ENCODE assay signal across 8 cellular contexts in the genomic region with DNA sequence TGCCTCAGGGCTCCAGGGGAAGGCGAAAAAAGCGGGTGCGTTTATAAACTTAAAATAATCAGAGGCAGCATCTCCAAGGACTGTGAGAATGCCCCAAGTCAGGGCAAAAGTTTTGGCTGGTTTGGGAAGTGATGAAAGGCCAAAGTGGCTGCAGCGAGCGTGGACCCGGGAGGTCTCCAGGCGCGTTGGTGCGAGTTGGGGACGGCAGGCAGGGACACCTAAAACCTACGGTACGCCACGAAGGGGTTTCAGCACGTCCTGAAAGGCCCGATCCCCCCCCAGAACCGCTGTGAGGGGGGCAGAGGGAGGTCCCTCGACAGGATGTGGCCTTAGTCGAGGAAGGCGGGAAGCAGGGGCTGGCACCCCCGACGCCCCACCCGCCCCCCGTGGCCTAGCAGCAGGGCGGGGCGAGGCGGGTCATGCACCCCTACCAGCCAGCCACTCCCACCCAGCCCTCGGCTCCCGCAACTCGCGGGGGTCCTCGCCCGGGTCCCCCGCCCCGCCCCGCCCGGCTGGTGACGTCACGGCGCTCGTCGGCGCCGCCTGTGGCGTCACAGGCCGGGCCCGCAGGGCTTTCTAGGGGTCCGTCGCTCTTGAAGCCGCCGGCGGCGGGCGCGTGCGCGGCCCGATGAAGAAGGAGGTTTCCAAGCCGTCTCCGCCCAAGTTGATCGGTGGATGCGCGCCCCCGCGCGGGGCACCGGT. TPM values are rescaled to one million over a fixed set of nuclear protein-coding genes. Genes with fewer than 3 reads are reported as not detected.
DNase-seq lines count a peak whose midpoint lies in the region; ATAC-seq, FAIRE-seq and TF ChIP-seq lines count a peak whose summit lies in the region.

A gene with protein sequence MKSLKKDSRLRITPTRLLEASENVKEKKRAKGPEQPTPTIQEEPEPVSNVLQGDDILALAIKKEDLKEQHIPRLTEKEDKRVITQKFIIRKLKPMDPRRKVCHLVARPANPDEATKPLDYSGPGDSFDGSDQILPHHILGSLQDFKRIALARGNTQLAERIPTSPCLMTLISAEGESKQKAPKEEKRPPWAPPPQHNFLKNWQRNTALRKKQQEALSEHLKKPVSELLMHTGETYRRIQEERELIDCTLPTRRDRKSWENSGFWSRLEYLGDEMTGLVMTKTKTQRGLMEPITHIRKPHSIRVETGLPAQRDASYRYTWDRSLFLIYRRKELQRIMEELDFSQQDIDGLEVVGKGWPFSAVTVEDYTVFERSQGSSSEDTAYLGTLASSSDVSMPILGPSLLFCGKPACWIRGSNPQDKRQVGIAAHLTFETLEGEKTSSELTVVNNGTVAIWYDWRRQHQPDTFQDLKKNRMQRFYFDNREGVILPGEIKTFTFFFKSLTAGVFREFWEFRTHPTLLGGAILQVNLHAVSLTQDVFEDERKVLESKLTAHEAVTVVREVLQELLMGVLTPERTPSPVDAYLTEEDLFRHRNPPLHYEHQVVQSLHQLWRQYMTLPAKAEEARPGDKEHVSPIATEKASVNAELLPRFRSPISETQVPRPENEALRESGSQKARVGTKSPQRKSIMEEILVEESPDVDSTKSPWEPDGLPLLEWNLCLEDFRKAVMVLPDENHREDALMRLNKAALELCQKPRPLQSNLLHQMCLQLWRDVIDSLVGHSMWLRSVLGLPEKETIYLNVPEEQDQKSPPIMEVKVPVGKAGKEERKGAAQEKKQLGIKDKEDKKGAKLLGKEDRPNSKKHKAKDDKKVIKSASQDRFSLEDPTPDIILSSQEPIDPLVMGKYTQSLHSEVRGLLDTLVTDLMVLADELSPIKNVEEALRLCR (plus strand): TSS at position 569 of the 702 bp plus-strand sequence. CDS start 236 bp downstream, outside the sequence.

- H3K4me3 ChIP-seq in cardiac muscle cell (peak within 1 kb of the TSS; percentile 39), pancreas (peak within 1 kb of the TSS; percentile 49 to 54 (median 52)), thymus (ENCODE audit: low read length) (peak within 1 kb of the TSS; percentile 62)

- no peaks in the 10 kb centered on the region for H3K36me3 Mint-ChIP-seq in activated naive CD8-positive, alpha-beta T cell treated with anti-CD3 and anti-CD28 coated beads, Interleukin-2, amount 10 ng/mL, durations not matched to agents 7 days and 5 days

- peak within 1 kb of the TSS; percentile 34 for H3K27ac ChIP-seq in cardiac muscle cell
- peak within 1 kb of the TSS in 3 of 4 donors; percentile 45 to 56 (median 50) for H3K27ac ChIP-seq in pancreas
- H3K27ac ChIP-seq in thymus (ENCODE audit: low read depth) = peak within 1 kb of the TSS; percentile 53

- FAIRE-seq in pancreas (lab: Jason Lieb, UNC) = no peak

- H3K4me1 Mint-ChIP-seq in activated naive CD8-positive, alpha-beta T cell treated with anti-CD3 and anti-CD28 coated beads, Interleukin-2, amount 10 ng/mL, durations not matched to agents 7 days and 5 days = peaks cover 37% of the 10 kb centered on the region

- H3K9me3 Mint-ChIP-seq in activated naive CD8-positive, alpha-beta T cell treated with anti-CD3 and anti-CD28 coated beads, Interleukin-2, amount 10 ng/mL, durations not matched to agents 7 days and 5 days = no peaks in the 10 kb centered on the region

- peak; percentile 26 for TF ChIP-seq CTCF in cardiac muscle cell (IDR thresholded peaks at IDR 0.05; ENCODE audit: low read depth, low read length)
- TF ChIP-seq CTCF in pancreas (IDR thresholded peaks at IDR 0.05) = no peak

- intact Hi-C loops in pancreas (cut with DNase I) = no loop called here

- H3K4me3 Mint-ChIP-seq in activated naive CD8-positive, alpha-beta T cell treated with anti-CD3 and anti-CD28 coated beads, Interleukin-2, amount 10 ng/mL, durations not matched to agents 7 days and 5 days = peak within 1 kb of the TSS; percentile 91

- POLR2A ChIA-PET in activated naive CD8-positive, alpha-beta T cell treated with anti-CD3 and anti-CD28 coated beads, Interleukin-2, amount 10 ng/mL, durations not matched to agents 7 days and 5 days (lab: Charles Lee) = no interaction called here

- 17 to 19% methylated on average over 53 to 65 of the region's 66 CpGs for WGBS in pancreas, 2 donors
- WGBS in thymus = 12% methylated on average over 66 of the region's 66 CpGs

- peak; percentile 63 for DNase-seq in DMS153 treated with DMSO at 0.1 percent for 48 hours (lab: John Stamatoyannopoulos, UW; ENCODE audit: unreplicated experiment)
- DNase-seq in activated naive CD8-positive, alpha-beta T cell treated with anti-CD3 and anti-CD28 coated beads, Interleukin-2, amount 10 ng/mL, durations not matched to agents 7 days and 5 days = peak; percentile 85
- peak; percentile 88 to 91 for DNase-seq in cardiac muscle cell (ENCODE audit: low read depth in 1 of 2, low spot score in 1 of 2)
- peak; percentile 64 to 90 (median 74) for DNase-seq in pancreas
- DNase-seq in NCI-H226 = no peak

- H3K9me3 ChIP-seq in cardiac muscle cell (ENCODE audit: low read depth) (no peaks in the 10 kb centered on the region), pancreas (no peaks in the 10 kb centered on the region), thymus (ENCODE audit: control insufficient read depth) (no peaks in the 10 kb centered on the region)

- peaks cover 10% of the 10 kb centered on the region for H3K27me3 Mint-ChIP-seq in activated naive CD8-positive, alpha-beta T cell treated with anti-CD3 and anti-CD28 coated beads, Interleukin-2, amount 10 ng/mL, durations not matched to agents 7 days and 5 days

- peak; percentile 37 for ATAC-seq in HG03354 (IDR thresholded peaks at IDR 0.05; ENCODE audit: poor library complexity, severe bottlenecking, unreplicated experiment)
- peak; percentile 87 for ATAC-seq in SK-N-SH treated with all-trans-retinoic acid at 6 μM for 48 hours
- ATAC-seq in activated naive CD8-positive, alpha-beta T cell treated with anti-CD3 and anti-CD28 coated beads, Interleukin-2, amount 10 ng/mL, durations not matched to agents 7 days and 5 days (ENCODE audit: low read depth) = peak; percentile 72
- ATAC-seq in pancreas = peak; percentile 81 to 90 (median 83)

- peaks cover 24% of the 10 kb centered on the region for H3K4me1 ChIP-seq in cardiac muscle cell (ENCODE audit: low read depth)
- peaks cover 0 to 4% (median 0%) of the 10 kb centered on the region in 3 donors for H3K4me1 ChIP-seq in pancreas
- H3K4me1 ChIP-seq in thymus (ENCODE audit: control insufficient read depth, insufficient read depth, low read length) = peaks cover 8% of the 10 kb centered on the region

- H3K36me3 ChIP-seq in cardiac muscle cell (no peaks in the 10 kb centered on the region), pancreas (no peaks in the 10 kb centered on the region), thymus (ENCODE audit: control insufficient read depth, insufficient read depth) (no peaks in the 10 kb centered on the region)

- peak within 1 kb of the TSS; percentile 94 for H3K27ac Mint-ChIP-seq in activated naive CD8-positive, alpha-beta T cell treated with anti-CD3 and anti-CD28 coated beads, Interleukin-2, amount 10 ng/mL, durations not matched to agents 7 days and 5 days

- H3K27me3 ChIP-seq in cardiac muscle cell = no peaks in the 10 kb centered on the region
- no peaks in the 10 kb centered on the region for H3K27me3 ChIP-seq in pancreas
- no peaks in the 10 kb centered on the region for H3K27me3 ChIP-seq in thymus (ENCODE audit: control insufficient read depth, insufficient read depth)

TF ChIP-seq in SK-N-SH treated with all-trans-retinoic acid at 6 μM for 48 hours, 23 proteins besides CTCF, POLR2A, EP300 and RAD21:
- TF ChIP-seq ZNF8 (CRISPR knock-in tag; IDR thresholded peaks at IDR 0.05) = peak; percentile 90
- TF ChIP-seq BACH2 (CRISPR knock-in tag; IDR thresholded peaks at IDR 0.05; ENCODE audit: borderline replicate concordance) = peak; percentile 36; the same call in 1 of the 2 replicates
- TF ChIP-seq RARB (CRISPR knock-in tag; IDR thresholded peaks at IDR 0.05) = no peak
- TF ChIP-seq ZFP3 (CRISPR knock-in tag; IDR thresholded peaks at IDR 0.05) = 0 out of 2 replicates have a peak, but pooled peaks have one; percentile 33

RNA-seq across cellular contexts. Expression of the gene that starts here (rescaled TPM):
- total RNA-seq in activated naive CD8-positive, alpha-beta T cell treated with anti-CD3 and anti-CD28 coated beads, Interleukin-2, amount 10 ng/mL, durations not matched to agents 7 days and 5 days = 1 to 10 TPM; 4.0 to 4.4 TPM
- total RNA-seq in cardiac muscle cell (1.2 and 3.2 TPM in 2 replicates), pancreas (1 to 10 TPM in 3 of 6 donors, under 1 TPM in 3; 0.43 to 1.1 (median 0.80) TPM)
- polyA plus RNA-seq in cardiac muscle cell (1.2 and 2.5 TPM in 2 replicates), pancreas (1 to 10 TPM; 1.1 to 1.7 TPM), thymus (1.5 TPM)

Comparison
In these comparisons a context has a peak if more than half of its experiments do, and no peak if none do; other contexts are left out.
1. ATAC-seq: peak in every context shown above with its lines; median percentile 87 in SK-N-SH treated with all-trans-retinoic acid at 6 μM for 48 hours; 83 in pancreas; 72 in activated naive CD8-positive, alpha-beta T cell treated with anti-CD3 and anti-CD28 coated beads, Interleukin-2, amount 10 ng/mL, durations not matched to agents 7 days and 5 days; 37 in HG03354.